Comparison of ENCODE assay signal across 10 cellular contexts in genomic region chr14:74841230-74842207, GRCh38. TPM values are rescaled to one million over a fixed set of nuclear protein-coding genes. Genes with fewer than 3 reads are reported as not detected.
DNase-seq lines count a peak whose midpoint lies in the region; ATAC-seq and TF ChIP-seq lines count a peak whose summit lies in the region.
"Had no signal": no experiment of that assay in that cellular context is flagged by ENCODE, and none has a peak within 500 bp of the region (broad histone marks: within the 10 kb centered on the region; RNA-seq: fewer than 3 reads in every experiment).

No MANE protein-coding gene starts in this region.

- no peak for TF ChIP-seq EP300 in gastroesophageal sphincter (IDR thresholded peaks at IDR 0.05)

- H3K27ac Mint-ChIP-seq in naive B cell: peak overlapping the region; percentile 85 to 94 (median 88)

- H3K9me3 Mint-ChIP-seq in naive B cell: no peaks in the 10 kb centered on the region

- no peaks in the 10 kb centered on the region for H3K9me3 ChIP-seq in gastroesophageal sphincter
- H3K9me3 ChIP-seq: vagina had no signal

- TF ChIP-seq CTCF in NB4 (IDR thresholded peaks at IDR 0.05; ENCODE audit: low read depth, low read length) (no peak), gastroesophageal sphincter (IDR thresholded peaks at IDR 0.05) (no peak)

- H3K27me3 ChIP-seq in gastroesophageal sphincter: no peaks in the 10 kb centered on the region
- H3K27me3 ChIP-seq: vagina had no signal

- peaks cover 0 to 13% (median 0%) of the 10 kb centered on the region in 3 donors for H3K4me1 ChIP-seq in gastroesophageal sphincter

- H3K4me1 Mint-ChIP-seq in naive B cell: peaks cover 40 to 53% (median 41%) of the 10 kb centered on the region in 3 donors

- no peaks in the 10 kb centered on the region for H3K27me3 Mint-ChIP-seq in naive B cell

- WGBS in gastroesophageal sphincter (ENCODE audit: low coverage in 1 of 2), 2 donors: 88 to 89% methylated on average over 3 to 4 of the region's 4 CpGs

- no peak overlapping the region for H3K27ac ChIP-seq in gastroesophageal sphincter
- H3K27ac ChIP-seq: vagina had no signal

- H3K36me3 Mint-ChIP-seq in naive B cell: no peaks in the 10 kb centered on the region

- ATAC-seq in GM18873 (IDR thresholded peaks at IDR 0.05; ENCODE audit: low FRiP score, unreplicated experiment) (peak; percentile 61), HG02642 (IDR thresholded peaks at IDR 0.05; ENCODE audit: poor library complexity, unreplicated experiment) (peak; percentile 80), naive B cell (ENCODE audit: low read depth in 2 of 2) (peak; percentile 88), gastroesophageal sphincter (no peak)

- TF ChIP-seq POLR2A in NB4 (IDR thresholded peaks at IDR 0.05; ENCODE audit: extremely low read depth, insufficient read length) (no peak), gastroesophageal sphincter (IDR thresholded peaks at IDR 0.05) (no peak)

- no peak overlapping the region for H3K4me3 ChIP-seq in NB4 (ENCODE audit: low read depth, low read length)
- no peak overlapping the region for H3K4me3 ChIP-seq in gastroesophageal sphincter
- H3K4me3 ChIP-seq: vagina had no signal

- H3K4me3 Mint-ChIP-seq in naive B cell: peak overlapping the region; percentile 19 to 86 (median 61)

- peaks cover 0 to 16% of the 10 kb centered on the region in 2 donors for H3K36me3 ChIP-seq in gastroesophageal sphincter

- DNase-seq in NB4 (ENCODE audit: low read depth): peak; percentile 24
- DNase-seq in naive B cell: peak; percentile 54
- no peak for DNase-seq in cerebellar nuclear complex (lab: John Stamatoyannopoulos, UW)
- DNase-seq in cerebellar cortex (ENCODE audit: low spot score): no peak
- DNase-seq in OCI-M2 (lab: John Stamatoyannopoulos, UW; ENCODE audit: unreplicated experiment): no peak

RNA-seq across cellular contexts. Expression of gene PROX2, which starts 34.4 kb away (rescaled TPM):
- polyA plus RNA-seq in naive B cell (ENCODE audit: low read depth in 6 of 6): under 1 TPM in 1 of 6 donors, not detected in 5; 0.22 TPM
- under 1 TPM in 1 of 4 donors, not detected in 3; 0.08 TPM for total RNA-seq in gastroesophageal sphincter
- total RNA-seq: renal cortical epithelial cell, vagina had no signal

RNA-seq across cellular contexts. Expression of gene DLST, which starts 40.2 kb away (rescaled TPM):
- polyA plus RNA-seq in naive B cell (ENCODE audit: low read depth in 6 of 6): 10 to 100 TPM in 1 of 6 donors, 1 to 10 TPM in 5; 6.6 to 10.5 (median 8.2) TPM
- total RNA-seq in gastroesophageal sphincter: 10 to 100 TPM; 79.3 to 98.7 (median 87.8) TPM

Comparison
In these comparisons a context has a peak if more than half of its experiments do, and no peak if none do; other contexts are left out.
1. DNase-seq: peak in NB4 (single experiment) and naive B cell (single experiment); none in cerebellar nuclear complex (0 of 2), cerebellar cortex (single experiment) and OCI-M2 (single experiment).